In the genomic region with DNA sequence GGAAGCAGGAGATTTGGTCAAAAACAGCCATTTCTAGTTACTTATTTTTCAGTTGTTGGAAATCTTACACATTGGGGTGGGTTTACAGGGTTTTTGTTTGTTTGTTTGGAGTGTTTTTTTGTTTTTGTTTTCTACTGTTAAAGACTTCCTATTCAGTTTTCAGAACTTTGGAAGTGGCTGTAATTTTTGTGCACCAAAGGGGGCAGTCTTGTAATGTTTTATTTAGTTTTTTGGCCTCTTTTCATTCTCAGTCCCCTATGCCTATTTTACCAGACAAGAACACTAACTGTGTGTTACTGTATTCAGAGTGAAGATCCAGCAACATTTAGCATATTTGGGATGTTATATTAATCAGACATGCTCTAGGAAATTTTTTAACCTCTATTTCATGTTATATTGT, we compare ENCODE assay signal across 1 cellular context.
TF ChIP-seq lines count a peak whose summit lies in the region.

No MANE protein-coding gene starts in this region.

TF ChIP-seq in H1, 55 proteins besides CTCF, POLR2A, EP300 and RAD21:
- TF ChIP-seq NANOG (IDR thresholded peaks at IDR 0.05; ENCODE audit: insufficient read depth, low read depth, low read length, poor library complexity, severe bottlenecking) (no peak), SIN3A (conservative IDR thresholded peaks at IDR 0.05 in 1 of 2, IDR thresholded peaks at IDR 0.05 in 1 of 2; ENCODE audit: low read depth in 1 of 2, low read length in 2 of 2) (no peak), TBP (IDR thresholded peaks at IDR 0.05; ENCODE audit: low read depth, low read length) (no peak), GABPA (IDR thresholded peaks at IDR 0.05; ENCODE audit: borderline replicate concordance, insufficient read depth, low read length) (no peak), TEAD4 (IDR thresholded peaks at IDR 0.05; ENCODE audit: low read depth, low read length) (no peak)
